ENCODE assay signal across 22 cellular contexts in genomic region chr4:163042306-163042705, GRCh38.
DNase-seq lines count a peak whose midpoint lies in the region; ATAC-seq lines count a peak whose summit lies in the region.
"Had no signal": no experiment of that assay in that cellular context is flagged by ENCODE, and none has a peak within 500 bp of the region (broad histone marks: within the 10 kb centered on the region; RNA-seq: fewer than 3 reads in every experiment).

No MANE protein-coding gene starts in this region.

- no peaks in the 10 kb centered on the region for H3K4me1 ChIP-seq in naive thymus-derived CD4-positive, alpha-beta T cell (ENCODE audit: control insufficient read depth in 2 of 2, insufficient read depth in 2 of 2, low read length in 2 of 2)
- H3K4me1 ChIP-seq: heart left ventricle, right atrium auricular region, testis had no signal

- H3K9me3 ChIP-seq in naive thymus-derived CD4-positive, alpha-beta T cell (ENCODE audit: control insufficient read depth in 2 of 3, low read length in 3 of 3): no peaks in the 10 kb centered on the region
- H3K9me3 ChIP-seq: neutrophil, right atrium auricular region, testis had no signal

- no peak for DNase-seq in occipital lobe (lab: John Stamatoyannopoulos, UW)
- DNase-seq in activated CD4-positive, alpha-beta T cell treated with anti-CD3 and anti-CD28 coated beads for 36 hours: no peak
- DNase-seq in naive thymus-derived CD4-positive, alpha-beta T cell: no peak
- DNase-seq in DMS114 treated with DMSO at 0.1 percent for 48 hours (lab: John Stamatoyannopoulos, UW; ENCODE audit: unreplicated experiment): no peak
- DNase-seq: ACHN; activated CD4-positive, alpha-beta T cell treated with anti-CD3 and anti-CD28 coated beads, Interleukin-2, amount 10 ng/mL, durations not matched to agents 7 days and 5 days; activated effector memory CD4-positive, alpha-beta T cell treated with anti-CD3 and anti-CD28 coated beads, Interleukin-2, amount 50 U/mL, for 16 hours; cortex of kidney; heart left ventricle; NCI-H2107; NCI-H526 treated with DMSO at 0.1 percent for 48 hours; Right ventricle myocardium superior; stimulated activated CD4-positive, alpha-beta T cell treated with anti-CD3 and anti-CD28 coated beads, Interleukin-15, amount 100 ng/mL, for 24 hours; testis had no signal

- no peaks in the 10 kb centered on the region for H3K36me3 Mint-ChIP-seq in activated CD4-positive, alpha-beta T cell treated with anti-CD3 and anti-CD28 coated beads for 36 hours (ENCODE audit: low read depth)
- no peaks in the 10 kb centered on the region for H3K36me3 Mint-ChIP-seq in naive thymus-derived CD4-positive, alpha-beta T cell

- no peaks in the 10 kb centered on the region for H3K27me3 ChIP-seq in naive thymus-derived CD4-positive, alpha-beta T cell (ENCODE audit: control insufficient read depth in 2 of 2, insufficient read depth in 2 of 2, low read length in 2 of 2)
- H3K27me3 ChIP-seq: heart left ventricle, neutrophil, right atrium auricular region, testis had no signal

- H3K4me3 Mint-ChIP-seq in activated CD4-positive, alpha-beta T cell treated with anti-CD3 and anti-CD28 coated beads for 36 hours: no peak overlapping the region
- H3K4me3 Mint-ChIP-seq in naive thymus-derived CD4-positive, alpha-beta T cell: no peak overlapping the region
- H3K4me3 Mint-ChIP-seq: activated CD4-positive, alpha-beta T cell treated with anti-CD3 and anti-CD28 coated beads, Interleukin-2, amount 10 ng/mL, durations not matched to agents 7 days and 5 days had no signal

- intact Hi-C loops in activated CD4-positive, alpha-beta T cell treated with anti-CD3 and anti-CD28 coated beads for 36 hours (cut with DNase I, micrococcal nuclease): no loop called here
- intact Hi-C loops in naive thymus-derived CD4-positive, alpha-beta T cell (cut with micrococcal nuclease): no loop called here

- H3K27ac Mint-ChIP-seq in activated CD4-positive, alpha-beta T cell treated with anti-CD3 and anti-CD28 coated beads for 36 hours: no peak overlapping the region
- no peak overlapping the region for H3K27ac Mint-ChIP-seq in naive thymus-derived CD4-positive, alpha-beta T cell
- H3K27ac Mint-ChIP-seq: activated CD4-positive, alpha-beta T cell treated with anti-CD3 and anti-CD28 coated beads, Interleukin-2, amount 10 ng/mL, durations not matched to agents 7 days and 5 days had no signal

- H3K27ac ChIP-seq in naive thymus-derived CD4-positive, alpha-beta T cell (ENCODE audit: low read depth, low read length): no peak overlapping the region
- H3K27ac ChIP-seq: C4-2B, heart left ventricle, neutrophil, right atrium auricular region, testis had no signal

- POLR2A ChIA-PET in activated CD4-positive, alpha-beta T cell treated with anti-CD3 and anti-CD28 coated beads for 36 hours (lab: Charles Lee): no interaction called here
- POLR2A ChIA-PET in naive thymus-derived CD4-positive, alpha-beta T cell (lab: Charles Lee): no interaction called here

- CTCF ChIA-PET in activated CD4-positive, alpha-beta T cell treated with anti-CD3 and anti-CD28 coated beads for 36 hours (lab: Charles Lee): interaction anchor here (0.6 kb wide), 1 partner anchor 81 kb away, joined by 4 read pairs; no protein-coding TSS in a partner anchor
- CTCF ChIA-PET in naive thymus-derived CD4-positive, alpha-beta T cell (lab: Charles Lee): no interaction called here

- peaks cover 4% of the 10 kb centered on the region for H3K27me3 Mint-ChIP-seq in activated CD4-positive, alpha-beta T cell treated with anti-CD3 and anti-CD28 coated beads for 36 hours
- peaks cover 0 to 14% (median 10%) of the 10 kb centered on the region in 5 donors for H3K27me3 Mint-ChIP-seq in naive thymus-derived CD4-positive, alpha-beta T cell

- H3K36me3 ChIP-seq in naive thymus-derived CD4-positive, alpha-beta T cell (ENCODE audit: control insufficient read depth in 2 of 3, insufficient read depth in 3 of 3, low read length in 3 of 3): no peaks in the 10 kb centered on the region
- H3K36me3 ChIP-seq: heart left ventricle, neutrophil, right atrium auricular region had no signal

- H3K9me3 Mint-ChIP-seq in activated CD4-positive, alpha-beta T cell treated with anti-CD3 and anti-CD28 coated beads for 36 hours (ENCODE audit: low read depth): peaks cover 2% of the 10 kb centered on the region
- peaks cover 0 to 19% (median 2%) of the 10 kb centered on the region in 11 donors for H3K9me3 Mint-ChIP-seq in naive thymus-derived CD4-positive, alpha-beta T cell
- H3K9me3 Mint-ChIP-seq: activated CD4-positive, alpha-beta T cell treated with anti-CD3 and anti-CD28 coated beads, Interleukin-2, amount 10 ng/mL, durations not matched to agents 7 days and 5 days had no signal

- no peak overlapping the region for H3K4me3 ChIP-seq in naive thymus-derived CD4-positive, alpha-beta T cell (ENCODE audit: low read length)
- H3K4me3 ChIP-seq: heart left ventricle, right atrium auricular region, testis had no signal

- ATAC-seq in GM18858 (IDR thresholded peaks at IDR 0.05; ENCODE audit: unreplicated experiment) (peak; percentile 47), GM19468 (IDR thresholded peaks at IDR 0.05; ENCODE audit: extremely low read depth, unreplicated experiment) (peak; percentile 63), HG02938 (IDR thresholded peaks at IDR 0.05; ENCODE audit: unreplicated experiment) (peak; percentile 66), HG03378 (IDR thresholded peaks at IDR 0.05; ENCODE audit: unreplicated experiment) (peak; percentile 81)
- no peak for ATAC-seq in activated CD4-positive, alpha-beta T cell treated with anti-CD3 and anti-CD28 coated beads for 36 hours
- ATAC-seq in naive thymus-derived CD4-positive, alpha-beta T cell: no peak
- ATAC-seq: heart left ventricle, HepG2 had no signal

- H3K4me1 Mint-ChIP-seq in activated CD4-positive, alpha-beta T cell treated with anti-CD3 and anti-CD28 coated beads for 36 hours: no peaks in the 10 kb centered on the region
- H3K4me1 Mint-ChIP-seq in naive thymus-derived CD4-positive, alpha-beta T cell: peaks cover 0 to 2% (median 0%) of the 10 kb centered on the region in 7 donors
- H3K4me1 Mint-ChIP-seq: activated CD4-positive, alpha-beta T cell treated with anti-CD3 and anti-CD28 coated beads, Interleukin-2, amount 10 ng/mL, durations not matched to agents 7 days and 5 days had no signal

Comparison
In these comparisons a context has a peak if more than half of its experiments do, and no peak if none do; other contexts are left out.
1. ATAC-seq: peak in GM18858 (single experiment), GM19468 (single experiment), HG02938 (single experiment) and HG03378 (single experiment); none in activated CD4-positive, alpha-beta T cell treated with anti-CD3 and anti-CD28 coated beads for 36 hours (single experiment) and naive thymus-derived CD4-positive, alpha-beta T cell (single experiment).